12 cellular contexts compared by ENCODE assay signal in genomic region chr16:84885024-84885910, GRCh38.
DNase-seq lines count a peak whose midpoint lies in the region; ATAC-seq and TF ChIP-seq lines count a peak whose summit lies in the region.
"Had no signal": no experiment of that assay in that cellular context is flagged by ENCODE, and none has a peak within 500 bp of the region (broad histone marks: within the 10 kb centered on the region; RNA-seq: fewer than 3 reads in every experiment).

No MANE protein-coding gene starts in this region.

- H3K23ac ChIP-seq in trophoblast cell (ENCODE audit: low read length), result no peak overlapping the region

- H2BK12ac ChIP-seq in trophoblast cell (ENCODE audit: low read length), result no peak overlapping the region

- H4K12ac ChIP-seq in trophoblast cell (ENCODE audit: low read depth, low read length), result no peak overlapping the region

- peaks cover 30% of the 10 kb centered on the region for H3K4me1 Mint-ChIP-seq in CD14-positive monocyte
- peaks cover 16% of the 10 kb centered on the region for H3K4me1 Mint-ChIP-seq in brain
- no peaks in the 10 kb centered on the region for H3K4me1 Mint-ChIP-seq in stimulated activated memory B cell treated with anti-CD40 and anti-IgM and Interleukin-4, amounts not matched to agents 10 μg/mL and 1 μg/mL and 100 μg/mL, for 72 hours
- H3K4me1 Mint-ChIP-seq in effector memory CD8-positive, alpha-beta T cell (ENCODE audit: low read depth in 2 of 2), result peaks cover 0 to 2% of the 10 kb centered on the region in 2 donors
- H3K4me1 Mint-ChIP-seq: activated naive CD8-positive, alpha-beta T cell treated with anti-CD3 and anti-CD28 coated beads, Interleukin-2, amount 10 ng/mL, durations not matched to agents 7 days and 5 days had no signal

- H2AFZ ChIP-seq in trophoblast cell (ENCODE audit: insufficient read depth, low read length, poor library complexity), result no peak overlapping the region

- no peak overlapping the region for H3K18ac ChIP-seq in trophoblast cell (ENCODE audit: low read length)

- no peak for DNase-seq in CD14-positive monocyte (ENCODE audit: low spot score)
- DNase-seq in left ventricle myocardium superior, result peak; percentile 59
- no peak for DNase-seq in trophoblast cell
- no peak for DNase-seq in NCI-H2107 treated with DMSO at 0.1 percent for 48 hours (lab: John Stamatoyannopoulos, UW; ENCODE audit: unreplicated experiment)
- no peak for DNase-seq in A172 (ENCODE audit: low spot score)
- DNase-seq in effector memory CD8-positive, alpha-beta T cell, result no peak
- DNase-seq: activated naive CD8-positive, alpha-beta T cell treated with anti-CD3 and anti-CD28 coated beads, Interleukin-2, amount 10 ng/mL, durations not matched to agents 7 days and 5 days; GF-D8; NCI-H510A had no signal

- no peak overlapping the region for H3K9ac ChIP-seq in trophoblast cell (ENCODE audit: low read length)

- H3K36me3 Mint-ChIP-seq in CD14-positive monocyte, result peaks cover 87 to 98% of the 10 kb centered on the region in 2 donors
- H3K36me3 Mint-ChIP-seq in brain, result no peaks in the 10 kb centered on the region
- no peaks in the 10 kb centered on the region for H3K36me3 Mint-ChIP-seq in stimulated activated memory B cell treated with anti-CD40 and anti-IgM and Interleukin-4, amounts not matched to agents 10 μg/mL and 1 μg/mL and 100 μg/mL, for 72 hours
- no peaks in the 10 kb centered on the region for H3K36me3 Mint-ChIP-seq in effector memory CD8-positive, alpha-beta T cell (ENCODE audit: insufficient read depth)
- H3K36me3 Mint-ChIP-seq: activated naive CD8-positive, alpha-beta T cell treated with anti-CD3 and anti-CD28 coated beads, Interleukin-2, amount 10 ng/mL, durations not matched to agents 7 days and 5 days had no signal

- peaks cover 9% of the 10 kb centered on the region for H3K79me1 ChIP-seq in trophoblast cell (ENCODE audit: low read length)

- no peak overlapping the region for H2BK120ac ChIP-seq in trophoblast cell (ENCODE audit: insufficient read depth, low read length, poor library complexity)

- H3K27ac ChIP-seq in trophoblast cell (ENCODE audit: low read depth, low read length), result peak overlapping the region; percentile 3

- intact Hi-C loops in CD14-positive monocyte (cut with micrococcal nuclease), result no loop called here
- intact Hi-C loops in left ventricle myocardium superior (cut with micrococcal nuclease), result no loop called here

- no peak overlapping the region for H3K4me3 ChIP-seq in trophoblast cell (ENCODE audit: low read depth, low read length)
- H3K4me3 ChIP-seq: mucosa of descending colon had no signal

- H3K27ac Mint-ChIP-seq in CD14-positive monocyte (peak overlapping the region in 1 of 7 donors; percentile 26), brain (peak overlapping the region in 3 of 5 experiments; percentile 22 to 69 (median 34))
- H3K27ac Mint-ChIP-seq in stimulated activated memory B cell treated with anti-CD40 and anti-IgM and Interleukin-4, amounts not matched to agents 10 μg/mL and 1 μg/mL and 100 μg/mL, for 72 hours, result no peak overlapping the region
- H3K27ac Mint-ChIP-seq in effector memory CD8-positive, alpha-beta T cell, result no peak overlapping the region
- H3K27ac Mint-ChIP-seq: activated naive CD8-positive, alpha-beta T cell treated with anti-CD3 and anti-CD28 coated beads, Interleukin-2, amount 10 ng/mL, durations not matched to agents 7 days and 5 days had no signal

- H3K14ac ChIP-seq in trophoblast cell (ENCODE audit: low read length), result no peak overlapping the region

- H4K91ac ChIP-seq in trophoblast cell (ENCODE audit: low read depth, low read length), result peak overlapping the region; percentile 43

- no peak overlapping the region for H2BK5ac ChIP-seq in trophoblast cell (ENCODE audit: low read depth, low read length, poor library complexity)

- H3K4me2 ChIP-seq in trophoblast cell (ENCODE audit: low read length), result peak overlapping the region; percentile 16

- H3K27me3 Mint-ChIP-seq in CD14-positive monocyte (ENCODE audit: low read depth in 3 of 3) (peaks cover 4 to 30% (median 8%) of the 10 kb centered on the region in 3 donors), brain (peaks cover 16% of the 10 kb centered on the region)
- peaks cover 92% of the 10 kb centered on the region for H3K27me3 Mint-ChIP-seq in stimulated activated memory B cell treated with anti-CD40 and anti-IgM and Interleukin-4, amounts not matched to agents 10 μg/mL and 1 μg/mL and 100 μg/mL, for 72 hours
- H3K27me3 Mint-ChIP-seq in effector memory CD8-positive, alpha-beta T cell, result peaks cover 52 to 80% of the 10 kb centered on the region in 2 donors

- peaks cover 23 to 25% of the 10 kb centered on the region in 2 experiments for H3K4me1 ChIP-seq in trophoblast cell (ENCODE audit: control insufficient read depth in 1 of 2, insufficient read depth in 2 of 2, low read length in 2 of 2)

- H3K9me3 Mint-ChIP-seq in CD14-positive monocyte (peaks cover 2 to 9% (median 6%) of the 10 kb centered on the region in 7 donors), brain (peaks cover 0 to 12% (median 4%) of the 10 kb centered on the region in 5 experiments)
- H3K9me3 Mint-ChIP-seq in stimulated activated memory B cell treated with anti-CD40 and anti-IgM and Interleukin-4, amounts not matched to agents 10 μg/mL and 1 μg/mL and 100 μg/mL, for 72 hours, result no peaks in the 10 kb centered on the region
- no peaks in the 10 kb centered on the region for H3K9me3 Mint-ChIP-seq in effector memory CD8-positive, alpha-beta T cell
- H3K9me3 Mint-ChIP-seq: activated naive CD8-positive, alpha-beta T cell treated with anti-CD3 and anti-CD28 coated beads, Interleukin-2, amount 10 ng/mL, durations not matched to agents 7 days and 5 days had no signal

- no peaks in the 10 kb centered on the region for H3K9me3 ChIP-seq in trophoblast cell (ENCODE audit: insufficient read depth, low read depth, low read length)
- H3K9me3 ChIP-seq: mucosa of descending colon had no signal

- peaks cover 55 to 58% of the 10 kb centered on the region in 2 experiments for H3K36me3 ChIP-seq in trophoblast cell (ENCODE audit: control insufficient read depth in 1 of 2, insufficient read depth in 2 of 2, low read length in 2 of 2)

- no CpG with 5 or more reads among the region's 22 CpGs for WGBS in trophoblast cell (ENCODE audit: extremely low coverage, insufficient coverage, insufficient read length)

- H3K4me3 Mint-ChIP-seq in CD14-positive monocyte, result peak overlapping the region; percentile 51 to 54
- H3K4me3 Mint-ChIP-seq in brain, result peak overlapping the region in 1 of 5 experiments; percentile 9
- no peak overlapping the region for H3K4me3 Mint-ChIP-seq in stimulated activated memory B cell treated with anti-CD40 and anti-IgM and Interleukin-4, amounts not matched to agents 10 μg/mL and 1 μg/mL and 100 μg/mL, for 72 hours
- H3K4me3 Mint-ChIP-seq in effector memory CD8-positive, alpha-beta T cell, result no peak overlapping the region
- H3K4me3 Mint-ChIP-seq: activated naive CD8-positive, alpha-beta T cell treated with anti-CD3 and anti-CD28 coated beads, Interleukin-2, amount 10 ng/mL, durations not matched to agents 7 days and 5 days had no signal

- ATAC-seq in left ventricle myocardium superior, result peak; percentile 55
- ATAC-seq in stimulated activated memory B cell treated with anti-CD40 and anti-IgM and Interleukin-4, amounts not matched to agents 10 μg/mL and 1 μg/mL and 100 μg/mL, for 72 hours, result no peak
- no peak for ATAC-seq in effector memory CD8-positive, alpha-beta T cell (replicated peaks)
- ATAC-seq: mucosa of descending colon had no signal

- no peak for TF ChIP-seq CTCF in CD14-positive monocyte (IDR thresholded peaks at IDR 0.05)
- no peak for TF ChIP-seq CTCF in brain (conservative IDR thresholded peaks at IDR 0.05)

- H3K4ac ChIP-seq in trophoblast cell (ENCODE audit: low read depth, low read length), result no peak overlapping the region

- H3K79me2 ChIP-seq in trophoblast cell (ENCODE audit: control insufficient read depth, insufficient read depth, low read length, poor library complexity), result peaks cover 2% of the 10 kb centered on the region

- H3K27me3 ChIP-seq in trophoblast cell (ENCODE audit: insufficient read depth, low read length), result no peaks in the 10 kb centered on the region

- no peak overlapping the region for H2AK5ac ChIP-seq in trophoblast cell (ENCODE audit: low read length)

- H4K8ac ChIP-seq in trophoblast cell (ENCODE audit: low read depth, low read length), result no peak overlapping the region

Comparison
In these comparisons a context has a peak if more than half of its experiments do, and no peak if none do; other contexts are left out.
1. H3K27ac Mint-ChIP-seq: peak in brain (3 of 5); none in stimulated activated memory B cell treated with anti-CD40 and anti-IgM and Interleukin-4, amounts not matched to agents 10 μg/mL and 1 μg/mL and 100 μg/mL, for 72 hours (single experiment) and effector memory CD8-positive, alpha-beta T cell (0 of 2).
2. H3K4me3 Mint-ChIP-seq: peak in CD14-positive monocyte (2 of 2); none in stimulated activated memory B cell treated with anti-CD40 and anti-IgM and Interleukin-4, amounts not matched to agents 10 μg/mL and 1 μg/mL and 100 μg/mL, for 72 hours (single experiment) and effector memory CD8-positive, alpha-beta T cell (0 of 2).